ENCODE assay signal across 36 cellular contexts in the genomic region with DNA sequence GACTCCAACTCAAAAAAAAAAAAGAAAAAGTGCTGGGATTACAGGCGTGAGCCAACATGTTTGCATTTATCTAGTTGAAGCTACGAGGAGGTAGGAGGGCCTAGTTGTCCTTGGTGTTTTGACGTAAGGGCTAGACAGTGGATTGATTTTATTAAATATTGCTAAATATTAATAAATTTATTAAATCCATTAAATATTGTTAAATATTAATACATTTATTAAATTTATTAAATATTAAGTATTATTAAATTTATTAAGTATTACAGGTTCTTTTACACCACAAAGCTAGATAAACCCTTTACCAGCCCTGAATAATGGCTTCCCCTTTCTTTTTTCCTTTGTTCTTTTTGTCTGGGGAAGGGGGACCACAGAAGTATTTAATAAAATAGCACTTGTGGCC.
"Had no signal": no experiment of that assay in that cellular context is flagged by ENCODE, and none has a peak within 500 bp of the region (broad histone marks: within the 10 kb centered on the region; RNA-seq: fewer than 3 reads in every experiment).

No MANE protein-coding gene starts in this region.

- H3K27ac ChIP-seq: KMS-11 had no signal

- H3K9me3 ChIP-seq: MG63 had no signal

- DNase-seq: Karpas-422, Kasumi-1, KG1, MG63, MM.1S, MV-4-11, NCI-H1048, NCI-H1092, NCI-H1092 treated with DMSO at 0.1 percent for 48 hours, NCI-H1105, NCI-H1105 treated with DMSO at 0.1 percent for 48 hours, NCI-H1417, NCI-H1417 treated with DMSO at 0.1 percent for 48 hours, NCI-H1436, NCI-H1436 treated with DMSO at 0.1 percent for 48 hours, NCI-H146, NCI-H1694, NCI-H1694 treated with DMSO at 0.1 percent for 48 hours, NCI-H187, NCI-H187 treated with DMSO at 0.1 percent for 48 hours, NCI-H1930, NCI-H2029, NCI-H2029 treated with DMSO at 0.1 percent for 48 hours, NCI-H2081, NCI-H2081 treated with DMSO at 0.1 percent for 48 hours, NCI-H2107, NCI-H2171, NCI-H2171 treated with DMSO at 0.1 percent for 48 hours, NCI-H2227 treated with DMSO at 0.1 percent for 48 hours, NCI-H226, NCI-H345, NCI-H446, NCI-H446 treated with DMSO at 0.1 percent for 48 hours, NCI-H510A, NCI-H510A treated with DMSO at 0.1 percent for 48 hours had no signal

- H3K36me3 ChIP-seq: MG63 had no signal

- H3K4me3 ChIP-seq: MG63 had no signal

- H3K4me2 ChIP-seq: KMS-11 had no signal

- H3K9ac ChIP-seq: KMS-11 had no signal

- H3K27me3 ChIP-seq: MG63 had no signal
